1 cellular context compared by ENCODE assay signal in genomic region chr7:135277161-135277560, GRCh38.
TF ChIP-seq lines count a peak whose summit lies in the region.

No MANE protein-coding gene starts in this region.

TF ChIP-seq in H1, 55 proteins besides CTCF, POLR2A, EP300 and RAD21:
- no peak for TF ChIP-seq JUND (IDR thresholded peaks at IDR 0.05; ENCODE audit: low read length)
- TF ChIP-seq SIN3A (conservative IDR thresholded peaks at IDR 0.05 in 1 of 2, IDR thresholded peaks at IDR 0.05 in 1 of 2; ENCODE audit: low read depth in 1 of 2, low read length in 2 of 2): no peak
- TF ChIP-seq CTBP2 (IDR thresholded peaks at IDR 0.05; ENCODE audit: borderline replicate concordance, insufficient read depth, insufficient read length, low read length): no peak
- no peak for TF ChIP-seq TCF12 (IDR thresholded peaks at IDR 0.05; ENCODE audit: low read depth, low read length)
- no peak for TF ChIP-seq CREB1 (IDR thresholded peaks at IDR 0.05)
- no peak for TF ChIP-seq SP4 (IDR thresholded peaks at IDR 0.05; ENCODE audit: low read length)
- TF ChIP-seq SIRT6 (IDR thresholded peaks at IDR 0.05; ENCODE audit: low read length): no peak
- TF ChIP-seq JUN (IDR thresholded peaks at IDR 0.05; ENCODE audit: low read depth, low read length): no peak
- TF ChIP-seq EZH2 (IDR thresholded peaks at IDR 0.05; ENCODE audit: low read depth, low read length, severe bottlenecking): no peak
- TF ChIP-seq KDM4A (IDR thresholded peaks at IDR 0.05; ENCODE audit: low read depth, low read length, severe bottlenecking): no peak
- TF ChIP-seq NANOG (IDR thresholded peaks at IDR 0.05; ENCODE audit: insufficient read depth, low read depth, low read length, poor library complexity, severe bottlenecking): no peak
- no peak for TF ChIP-seq BACH1 (IDR thresholded peaks at IDR 0.05; ENCODE audit: low read length)
- TF ChIP-seq SP2 (IDR thresholded peaks at IDR 0.05; ENCODE audit: low read length): no peak
- no peak for TF ChIP-seq TEAD4 (IDR thresholded peaks at IDR 0.05; ENCODE audit: low read depth, low read length)
- TF ChIP-seq BRCA1 (IDR thresholded peaks at IDR 0.05; ENCODE audit: low read depth, low read length): no peak
- no peak for TF ChIP-seq USF2 (IDR thresholded peaks at IDR 0.05; ENCODE audit: low read length)
- no peak for TF ChIP-seq GTF2F1 (IDR thresholded peaks at IDR 0.05; ENCODE audit: borderline replicate concordance, low read depth, low read length)
